In the genomic region with DNA sequence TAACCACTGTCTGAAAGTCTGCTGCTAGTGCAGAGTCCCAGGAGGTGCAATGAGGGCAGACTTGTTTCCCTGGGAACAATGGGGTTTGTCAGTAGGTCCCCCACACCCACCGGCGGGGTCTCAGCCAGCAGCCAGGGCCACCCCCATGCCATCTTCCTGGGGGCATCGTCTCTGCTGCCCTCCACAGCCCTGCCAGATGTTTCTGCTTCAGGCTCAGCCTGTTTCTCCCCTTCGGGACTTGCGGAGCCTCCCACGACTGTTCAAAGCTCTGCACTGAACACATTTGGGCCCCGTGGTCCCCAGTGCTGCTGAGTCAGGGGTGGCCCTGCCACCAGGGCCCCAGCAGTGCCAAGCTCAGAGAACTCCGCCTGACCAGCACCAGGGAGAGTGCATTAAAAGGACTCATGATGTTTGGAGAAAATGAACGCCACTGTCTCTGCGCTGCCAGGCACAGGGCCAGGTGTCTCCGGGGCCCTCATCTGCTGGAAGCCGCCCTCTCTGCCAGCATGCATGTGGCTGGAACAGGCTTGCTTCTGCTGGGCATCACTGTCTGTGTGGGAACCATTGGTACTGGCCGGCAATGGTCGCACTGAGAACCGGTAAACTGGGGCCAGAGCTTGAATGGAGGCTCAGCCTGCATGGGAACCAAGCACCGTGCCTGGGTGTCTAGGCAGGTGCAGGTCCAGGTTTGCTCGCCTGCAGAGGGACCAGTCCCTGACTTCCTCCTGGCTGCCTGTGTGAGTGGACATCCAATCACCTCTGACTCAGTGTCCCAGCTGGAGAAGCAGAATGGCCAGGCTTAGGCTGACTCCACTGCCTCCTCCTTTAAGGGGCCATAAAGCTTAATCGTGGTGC, we compare ENCODE assay signal across 18 cellular contexts.
DNase-seq lines count a peak whose midpoint lies in the region; ATAC-seq, FAIRE-seq and TF ChIP-seq lines count a peak whose summit lies in the region.
"Had no signal": no experiment of that assay in that cellular context is flagged by ENCODE, and none has a peak within 500 bp of the region (broad histone marks: within the 10 kb centered on the region; RNA-seq: fewer than 3 reads in every experiment).

No MANE protein-coding gene starts in this region.

- no peak for TF ChIP-seq RAD21 in H1 (IDR thresholded peaks at IDR 0.05 in 1 of 2, conservative IDR thresholded peaks at IDR 0.05 in 1 of 2; ENCODE audit: low read depth in 2 of 2, low read length in 2 of 2)

- H2BK12ac ChIP-seq in H1 (ENCODE audit: low read depth, low read length), result no peak overlapping the region
- H2BK12ac ChIP-seq in neuronal stem cell (ENCODE audit: low read length), result no peak overlapping the region

- no peak for TF ChIP-seq CTCF in H1 (IDR thresholded peaks at IDR 0.05; ENCODE audit: control extremely low read depth in 1 of 3, insufficient read depth in 1 of 3, low read depth in 1 of 3, low read length in 3 of 3)
- TF ChIP-seq CTCF in upper lobe of right lung (IDR thresholded peaks at IDR 0.05), result no peak
- TF ChIP-seq CTCF in right atrium auricular region (IDR thresholded peaks at IDR 0.05), result no peak

- POLR2A ChIA-PET in H1 (lab: Charles Lee; ENCODE audit: partially characterized antibody), result no interaction called here

- 89% methylated on average over 16 of the region's 18 CpGs; no CpG with 5 or more reads in 1 of the 2 experiments for WGBS in H1 (ENCODE audit: extremely low coverage in 1 of 2, insufficient coverage in 1 of 2, insufficient read length in 1 of 2, insufficient replicate concordance in 2 of 2, low coverage in 1 of 2, low lambda C conversion rate in 2 of 2, missing lambda C conversion rate in 1 of 2), 2 experiments
- no CpG with 5 or more reads among the region's 18 CpGs for WGBS in neuronal stem cell (ENCODE audit: extremely low coverage in 2 of 2, insufficient read length in 2 of 2, insufficient replicate concordance in 1 of 2), 2 donors

- no peak for ATAC-seq in upper lobe of right lung
- ATAC-seq: GM12878 had no signal

- peak; percentile 35 for DNase-seq in H7
- no peak for DNase-seq in H1 (ENCODE audit: low read depth in 1 of 2, low spot score in 2 of 2)
- no peak for DNase-seq in neuronal stem cell (ENCODE audit: low spot score)
- DNase-seq in upper lobe of right lung, result peak; percentile 45
- DNase-seq in right atrium auricular region (ENCODE audit: low spot score), result no peak
- DNase-seq in Kasumi-1 (lab: John Stamatoyannopoulos, UW), result no peak
- DNase-seq: BE2C; C1 segment of cervical spinal cord; CD4-positive, CD25-positive, alpha-beta regulatory T cell; CD8-positive, alpha-beta memory T cell; COR-L47; DMS 273 treated with DMSO at 0.1 percent for 48 hours; DMS53; DND-41; EL; HCEC 1CT had no signal

- TF ChIP-seq POLR2A in H1 (IDR thresholded peaks at IDR 0.05; ENCODE audit: control extremely low read depth in 1 of 2, low read depth in 2 of 2, low read length in 2 of 2), result no peak

- no peaks in the 10 kb centered on the region; a peak in 2 of 7 replicates for H3K4me1 ChIP-seq in H1 (replicated peaks in 1 of 4; ENCODE audit: control insufficient read depth in 3 of 4, insufficient read depth in 4 of 4, low read length in 3 of 4)
- H3K4me1 ChIP-seq in neuronal stem cell (ENCODE audit: control insufficient read depth in 2 of 2, insufficient read depth in 1 of 2, low read depth in 1 of 2, low read length in 2 of 2), result peaks cover 0 to 6% of the 10 kb centered on the region in 2 donors
- H3K4me1 ChIP-seq in upper lobe of right lung, result no peaks in the 10 kb centered on the region
- H3K4me1 ChIP-seq in right atrium auricular region, result no peaks in the 10 kb centered on the region
- H3K4me1 ChIP-seq: BE2C had no signal

- H3K79me1 ChIP-seq in H1 (ENCODE audit: low read depth, low read length) (no peaks in the 10 kb centered on the region), neuronal stem cell (ENCODE audit: low read depth, low read length) (no peaks in the 10 kb centered on the region)

- H3K4ac ChIP-seq in H1 (replicated peaks; ENCODE audit: insufficient read length, low read depth, low read length) (no peak overlapping the region), neuronal stem cell (ENCODE audit: low read length) (no peak overlapping the region)

- H3K27ac ChIP-seq in H1 (ENCODE audit: low read depth, low read length) (no peak overlapping the region), neuronal stem cell (replicated peaks; ENCODE audit: low read length) (no peak overlapping the region), upper lobe of right lung (no peak overlapping the region), right atrium auricular region (no peak overlapping the region)

- no peaks in the 10 kb centered on the region for H3K27me3 ChIP-seq in H7 (ENCODE audit: control insufficient read depth, insufficient read depth, low read length)
- no peaks in the 10 kb centered on the region for H3K27me3 ChIP-seq in H1 (replicated peaks in 1 of 4; ENCODE audit: control insufficient read depth in 3 of 4, extremely low read depth in 1 of 4, insufficient read depth in 3 of 4, low read length in 3 of 4)
- H3K27me3 ChIP-seq in neuronal stem cell (ENCODE audit: control insufficient read depth in 3 of 3, insufficient read depth in 3 of 3, low read depth in 1 of 3, low read length in 3 of 3), result no peaks in the 10 kb centered on the region
- no peaks in the 10 kb centered on the region for H3K27me3 ChIP-seq in upper lobe of right lung
- H3K27me3 ChIP-seq in right atrium auricular region, result no peaks in the 10 kb centered on the region
- H3K27me3 ChIP-seq: BE2C had no signal

- no peak overlapping the region for H2BK120ac ChIP-seq in H1 (replicated peaks; ENCODE audit: low read depth, low read length)
- H2BK120ac ChIP-seq in neuronal stem cell (ENCODE audit: low read depth, low read length), result peak overlapping the region; percentile 47

- no peaks in the 10 kb centered on the region for H3K23me2 ChIP-seq in H1 (ENCODE audit: low read depth, low read length)

- intact Hi-C loops in upper lobe of right lung (cut with DNase I), result no loop called here

- H3K23ac ChIP-seq in H1 (ENCODE audit: insufficient read length) (no peak overlapping the region), neuronal stem cell (ENCODE audit: low read depth, low read length, poor library complexity) (peak overlapping the region; percentile 29)

- H3K36me3 ChIP-seq in H7 (replicated peaks; ENCODE audit: control insufficient read depth, insufficient read depth, low read length) (no peaks in the 10 kb centered on the region), H1 (ENCODE audit: control insufficient read depth in 2 of 4, insufficient read depth in 4 of 4, low read length in 3 of 4) (no peaks in the 10 kb centered on the region), neuronal stem cell (replicated peaks in 1 of 2; ENCODE audit: control insufficient read depth in 2 of 2, insufficient read depth in 2 of 2, low read length in 2 of 2) (no peaks in the 10 kb centered on the region), upper lobe of right lung (no peaks in the 10 kb centered on the region), right atrium auricular region (no peaks in the 10 kb centered on the region)
- H3K36me3 ChIP-seq: BE2C had no signal

- no peak overlapping the region for H4K5ac ChIP-seq in H1 (ENCODE audit: insufficient read length, low read depth, low read length)

- H4K91ac ChIP-seq in H1 (replicated peaks; ENCODE audit: insufficient read length, low read length) (no peak overlapping the region), neuronal stem cell (ENCODE audit: low read depth, low read length, poor library complexity) (no peak overlapping the region)

- no peaks in the 10 kb centered on the region for H4K20me1 ChIP-seq in H1 (replicated peaks in 1 of 2; ENCODE audit: control insufficient read depth in 1 of 2, insufficient read depth in 2 of 2, low read length in 2 of 2)

- TF ChIP-seq EP300 in H1 (IDR thresholded peaks at IDR 0.05; ENCODE audit: borderline replicate concordance in 1 of 2, low read depth in 2 of 2, low read length in 2 of 2), result no peak

- H3K14ac ChIP-seq in H1 (ENCODE audit: insufficient read length) (no peak overlapping the region), neuronal stem cell (ENCODE audit: low read length) (peak overlapping the region; percentile 75)

- H2AFZ ChIP-seq in H1 (ENCODE audit: low read length) (no peak overlapping the region), neuronal stem cell (ENCODE audit: low read length) (no peak overlapping the region)

- H3K79me2 ChIP-seq in H1 (ENCODE audit: control insufficient read depth in 1 of 2, insufficient read depth in 2 of 2, low read length in 2 of 2), result no peaks in the 10 kb centered on the region

- H3K56ac ChIP-seq in H1 (replicated peaks; ENCODE audit: insufficient read length, low read depth, low read length), result no peak overlapping the region

- FAIRE-seq in H1 (lab: Jason Lieb, UNC), result no peak
- FAIRE-seq: GM12878, GM19239 had no signal

- H3K4me2 ChIP-seq in H1 (ENCODE audit: insufficient read depth in 1 of 2, low read depth in 2 of 2, low read length in 2 of 2) (no peak overlapping the region), neuronal stem cell (ENCODE audit: insufficient read depth, low read length, poor library complexity, severe bottlenecking) (no peak overlapping the region)

- H2BK15ac ChIP-seq in H1 (ENCODE audit: low read length), result no peak overlapping the region
- H2BK15ac ChIP-seq in neuronal stem cell (ENCODE audit: low read length), result no peak overlapping the region

- CTCF ChIA-PET in H1 (lab: Charles Lee; ENCODE audit: partially characterized antibody), result interaction anchor here (0.6 to 2.3 kb wide), 3 partner anchors 9 to 41 kb away, joined by 3 to 8 read pairs (median 6); no protein-coding TSS in a partner anchor

- H2BK20ac ChIP-seq in H1 (ENCODE audit: low read length), result no peak overlapping the region; the same call in 1 of the 2 replicates

- H3K18ac ChIP-seq in H1 (ENCODE audit: extremely low read depth, low read length), result no peak overlapping the region
- H3K18ac ChIP-seq in neuronal stem cell (ENCODE audit: low read length), result peak overlapping the region; percentile 27

- H3K9ac ChIP-seq in H1 (replicated peaks in 1 of 4; ENCODE audit: extremely low read depth in 1 of 4, low read depth in 3 of 4, low read length in 3 of 4) (no peak overlapping the region), neuronal stem cell (ENCODE audit: low read depth, low read length, poor library complexity) (no peak overlapping the region)

- H2BK5ac ChIP-seq in H1 (ENCODE audit: low read depth, low read length) (no peak overlapping the region), neuronal stem cell (ENCODE audit: low read length) (peak overlapping the region; percentile 39)

- H3K9me3 ChIP-seq in H1 (ENCODE audit: insufficient read depth in 2 of 2, low read depth in 1 of 2, low read length in 1 of 2) (no peaks in the 10 kb centered on the region), neuronal stem cell (replicated peaks in 1 of 2; ENCODE audit: control insufficient read depth in 2 of 2, insufficient read depth in 1 of 2, low read depth in 1 of 2, low read length in 2 of 2) (no peaks in the 10 kb centered on the region), upper lobe of right lung (no peaks in the 10 kb centered on the region), right atrium auricular region (no peaks in the 10 kb centered on the region)
- H3K9me3 ChIP-seq: BE2C had no signal

- H2AK5ac ChIP-seq in H1 (ENCODE audit: low read depth, low read length) (no peak overlapping the region), neuronal stem cell (ENCODE audit: low read depth, low read length) (no peak overlapping the region)

- H3K4me3 ChIP-seq in H7 (ENCODE audit: insufficient read depth, low read depth, low read length), result no peak overlapping the region
- no peak overlapping the region for H3K4me3 ChIP-seq in H1 (ENCODE audit: extremely low read depth in 1 of 4, insufficient read depth in 2 of 4, low read depth in 3 of 4, low read length in 4 of 4)
- H3K4me3 ChIP-seq in neuronal stem cell (ENCODE audit: low read length in 2 of 2), result no peak overlapping the region
- H3K4me3 ChIP-seq in upper lobe of right lung, result no peak overlapping the region
- no peak overlapping the region for H3K4me3 ChIP-seq in right atrium auricular region
- H3K4me3 ChIP-seq: GM12878 had no signal

- H4K8ac ChIP-seq in H1 (ENCODE audit: extremely low read depth, insufficient read depth, low read length), result peak overlapping the region; percentile 38; the same call in 1 of the 2 replicates
- no peak overlapping the region for H4K8ac ChIP-seq in neuronal stem cell (ENCODE audit: low read depth, low read length)

Comparison
In these comparisons a context has a peak if more than half of its experiments do, and no peak if none do; other contexts are left out.
1. DNase-seq: peak in H7 (single experiment) and upper lobe of right lung (single experiment); none in H1 (0 of 2), neuronal stem cell (single experiment), right atrium auricular region (single experiment) and Kasumi-1 (0 of 2).